In the genomic region with DNA sequence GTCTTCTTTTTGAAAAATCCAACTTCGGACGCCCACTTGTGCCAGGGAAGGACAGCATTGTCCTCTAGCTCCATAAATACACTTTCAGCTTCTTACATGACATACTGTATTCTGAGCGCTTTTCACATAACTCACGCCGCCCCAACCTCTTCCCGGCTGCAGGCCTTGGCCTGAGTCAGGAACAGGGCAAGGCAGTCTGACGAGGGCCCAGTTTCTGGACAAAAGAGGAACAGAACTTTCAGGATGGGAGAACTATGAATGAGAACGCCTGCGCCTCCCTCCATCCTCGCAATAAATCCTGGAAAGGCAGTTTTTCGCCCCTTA, we compare ENCODE assay signal across 8 cellular contexts. TPM values are rescaled to one million over a fixed set of nuclear protein-coding genes. Genes with fewer than 3 reads are reported as not detected.
A peak's percentile ranks its signal among the peaks of the same experiment; 100 is the strongest.
DNase-seq lines count a peak whose midpoint lies in the region; ATAC-seq and TF ChIP-seq lines count a peak whose summit lies in the region.

No MANE protein-coding gene starts in this region.

- no peak for DNase-seq in breast epithelium (ENCODE audit: low spot score in 2 of 2)
- DNase-seq in cerebellar cortex (ENCODE audit: low spot score): no peak
- no peak for DNase-seq in HEK293T (ENCODE audit: extremely low spot score)
- no peak for DNase-seq in GM19240 (ENCODE audit: insufficient read length, low spot score)
- no peak for DNase-seq in epidermal melanocyte (ENCODE audit: insufficient read length, low spot score)

- H3K4me3 ChIP-seq in breast epithelium: peak overlapping the region; percentile 59 to 66 (median 62)
- H3K4me3 ChIP-seq in mononuclear cell (ENCODE audit: low read length): peak overlapping the region; percentile 81

- CTCF ChIA-PET in HEK293T (lab: Yijun Ruan, JAX): interaction anchor here (0.8 to 1.0 kb wide), 2 partner anchors 21 to 23 kb away, joined by 3 read pairs; a partner anchor contains a TSS

- no peaks in the 10 kb centered on the region for H3K36me3 ChIP-seq in breast epithelium

- no peak for TF ChIP-seq CTCF in breast epithelium (IDR thresholded peaks at IDR 0.05)

- H3K9me3 ChIP-seq in breast epithelium (no peaks in the 10 kb centered on the region), mononuclear cell (ENCODE audit: low read depth, low read length) (no peaks in the 10 kb centered on the region)

- intact Hi-C loops in breast epithelium (cut with DNase I; ENCODE audit: low total_unique reads): no loop called here

- ATAC-seq in GM19467 (IDR thresholded peaks at IDR 0.05; ENCODE audit: unreplicated experiment) (peak; percentile 13), HG03196 (IDR thresholded peaks at IDR 0.05; ENCODE audit: unreplicated experiment) (peak; percentile 19)

- H3K27me3 ChIP-seq in breast epithelium: no peaks in the 10 kb centered on the region
- H3K27me3 ChIP-seq in mononuclear cell (ENCODE audit: insufficient read depth, low read length): no peaks in the 10 kb centered on the region

- no peak for TF ChIP-seq POLR2A in breast epithelium (IDR thresholded peaks at IDR 0.05)

- no peaks in the 10 kb centered on the region for H3K4me1 ChIP-seq in breast epithelium
- peaks cover 47% of the 10 kb centered on the region for H3K4me1 ChIP-seq in mononuclear cell (ENCODE audit: insufficient read depth, low read length)

- POLR2A ChIA-PET in HEK293T (lab: Yijun Ruan, JAX): interaction anchor here (0.6 to 3.4 kb wide), 12 partner anchors 10 to 1016 kb away, joined by 3 to 34 read pairs (median 5); a partner anchor contains a TSS

- H3K27ac ChIP-seq in breast epithelium: peak overlapping the region; percentile 91 to 99

TF ChIP-seq in HEK293T, 16 proteins besides CTCF, POLR2A, EP300 and RAD21:
- TF ChIP-seq SP1 (IDR thresholded peaks at IDR 0.05) (no peak), FOXK2 (IDR thresholded peaks at IDR 0.05) (no peak), NFRKB (IDR thresholded peaks at IDR 0.05) (no peak), FOXA1 (IDR thresholded peaks at IDR 0.05) (no peak), LEF1 (IDR thresholded peaks at IDR 0.05; ENCODE audit: borderline replicate concordance) (no peak), ZNF384 (IDR thresholded peaks at IDR 0.05) (no peak), SUZ12 (IDR thresholded peaks at IDR 0.05) (no peak), ARNT (IDR thresholded peaks at IDR 0.05) (no peak), ELF4 (IDR thresholded peaks at IDR 0.05) (no peak), L3MBTL2 (conservative IDR thresholded peaks at IDR 0.05) (no peak), BHLHE40 (IDR thresholded peaks at IDR 0.05; ENCODE audit: borderline replicate concordance) (no peak)

RNA-seq across cellular contexts. Expression of a gene that starts 0.6 kb away (rescaled TPM):
- total RNA-seq in breast epithelium (10 to 100 TPM; 68.5 to 99.5 (median 83.4) TPM), mononuclear cell (111 TPM)

RNA-seq across cellular contexts. Expression of a gene that starts 20.4 kb away (rescaled TPM):
- total RNA-seq in breast epithelium: 100 to 1,000 TPM in 1 of 3 donors, 10 to 100 TPM in 2; 47.9 to 191 (median 81.0) TPM
- total RNA-seq in mononuclear cell: 40.7 TPM

RNA-seq across cellular contexts. Expression of a gene that starts 57.3 kb away (rescaled TPM):
- total RNA-seq in breast epithelium (10 to 100 TPM; 40.5 to 57.8 (median 44.9) TPM), mononuclear cell (60.0 TPM)
